ENCODE assay signal across 32 cellular contexts in genomic region chr20:33110147-33110825, GRCh38. TPM values are rescaled to one million over a fixed set of nuclear protein-coding genes. Genes with fewer than 3 reads are reported as not detected.
"Had no signal": no experiment of that assay in that cellular context is flagged by ENCODE, and none has a peak within 500 bp of the region (broad histone marks: within the 10 kb centered on the region; RNA-seq: fewer than 3 reads in every experiment).

No MANE protein-coding gene starts in this region.

- H3K27me3 Mint-ChIP-seq: naive thymus-derived CD4-positive, alpha-beta T cell; progenitor cell of endocrine pancreas; stimulated activated naive B cell treated with anti-CD40 and anti-IgM and Interleukin-4, amounts not matched to agents 10 μg/mL and 1 μg/mL and 100 μg/mL, for 72 hours had no signal

- H3K9me3 ChIP-seq: left ventricle myocardium inferior, mucosa of descending colon, ovary, right atrium auricular region, right lobe of liver, stomach, suprapubic skin, thoracic aorta, tibial artery, upper lobe of right lung, uterus had no signal

- DNase-seq: islet precursor cell; left ventricle myocardium inferior; mesendoderm; midbrain; mucosa of descending colon; naive thymus-derived CD4-positive, alpha-beta T cell; ovary; right lobe of liver; stimulated activated CD4-positive, alpha-beta T cell treated with anti-CD3 and anti-CD28 coated beads, Interleukin-12 subunit alpha, Interleukin-12 subunit beta, amount 100 ng/mL, for 4 hours; stimulated activated CD4-positive, alpha-beta T cell treated with anti-CD3 and anti-CD28 coated beads, Interleukin-15, amount 100 ng/mL, for 24 hours; stimulated activated CD4-positive, alpha-beta T cell treated with anti-CD3 and anti-CD28 coated beads, Interleukin-2, amount 100 ng/mL, for 24 hours; stimulated activated CD4-positive, alpha-beta T cell treated with anti-CD3 and anti-CD28 coated beads, Interleukin-4, amount 100 ng/mL, for 1 hour; stimulated activated naive B cell treated with anti-CD40 and anti-IgM and Interleukin-4, amounts not matched to agents 10 μg/mL and 1 μg/mL and 100 μg/mL, for 72 hours; stimulated activated naive CD8-positive, alpha-beta T cell treated with anti-CD3 and anti-CD28 coated beads, Interleukin-15, Interleukin-2, amounts not matched to agents 100 U/mL and 50 U/mL, for 24 hours; stomach; tibial artery; trophoblast cell; upper lobe of right lung; uterus had no signal

- H3K9me3 Mint-ChIP-seq: natural killer cell treated with Interleukin-12 subunit alpha and Interleukin-12 subunit beta and Interleukin-15 and Interleukin-18, amount 100 ng/mL, for 72 hours; stimulated activated naive B cell treated with anti-CD40 and anti-IgM and Interleukin-4, amounts not matched to agents 10 μg/mL and 1 μg/mL and 100 μg/mL, for 72 hours had no signal

- H3K27ac ChIP-seq: left ventricle myocardium inferior, ovary, right atrium auricular region, right lobe of liver, skin epidermis, stomach, suprapubic skin, thoracic aorta, tibial artery, upper lobe of right lung, uterus had no signal

- H3K4me1 Mint-ChIP-seq: naive thymus-derived CD4-positive, alpha-beta T cell; stimulated activated naive B cell treated with anti-CD40 and anti-IgM and Interleukin-4, amounts not matched to agents 10 μg/mL and 1 μg/mL and 100 μg/mL, for 72 hours had no signal

- H3K4me1 ChIP-seq: left ventricle myocardium inferior, right atrium auricular region, suprapubic skin, tibial artery, upper lobe of right lung, uterus had no signal

- H3K4me3 ChIP-seq: left ventricle myocardium inferior, lung, mucosa of descending colon, ovary, right atrium auricular region, right lobe of liver, skin epidermis, stomach, suprapubic skin, thoracic aorta, tibial artery, upper lobe of right lung, uterus had no signal

- H3K27me3 ChIP-seq: ovary, right atrium auricular region, right lobe of liver, stomach, upper lobe of right lung, uterus had no signal

- H3K36me3 ChIP-seq: left ventricle myocardium inferior, ovary, right atrium auricular region, right lobe of liver, stomach, suprapubic skin, thoracic aorta, tibial artery, upper lobe of right lung, uterus had no signal

- H3K36me3 Mint-ChIP-seq: naive thymus-derived CD4-positive, alpha-beta T cell; natural killer cell treated with Interleukin-12 subunit alpha and Interleukin-12 subunit beta and Interleukin-15 and Interleukin-18, amount 100 ng/mL, for 72 hours; stimulated activated naive B cell treated with anti-CD40 and anti-IgM and Interleukin-4, amounts not matched to agents 10 μg/mL and 1 μg/mL and 100 μg/mL, for 72 hours had no signal

- H3K27ac Mint-ChIP-seq: naive thymus-derived CD4-positive, alpha-beta T cell; natural killer cell treated with Interleukin-12 subunit alpha and Interleukin-12 subunit beta and Interleukin-15 and Interleukin-18, amount 100 ng/mL, for 72 hours; progenitor cell of endocrine pancreas; stimulated activated naive B cell treated with anti-CD40 and anti-IgM and Interleukin-4, amounts not matched to agents 10 μg/mL and 1 μg/mL and 100 μg/mL, for 72 hours had no signal

- H3K4me3 Mint-ChIP-seq: naive thymus-derived CD4-positive, alpha-beta T cell; natural killer cell treated with Interleukin-12 subunit alpha and Interleukin-12 subunit beta and Interleukin-15 and Interleukin-18, amount 100 ng/mL, for 72 hours; stimulated activated naive B cell treated with anti-CD40 and anti-IgM and Interleukin-4, amounts not matched to agents 10 μg/mL and 1 μg/mL and 100 μg/mL, for 72 hours had no signal

RNA-seq across cellular contexts. Expression of gene BPIFB4, which starts 30.8 kb away (rescaled TPM):
- total RNA-seq: kidney epithelial cell; left ventricle myocardium inferior; lower leg skin; lung; mucosa of descending colon; myocyte; naive thymus-derived CD4-positive, alpha-beta T cell; natural killer cell treated with Interleukin-12 subunit alpha and Interleukin-12 subunit beta and Interleukin-15 and Interleukin-18, amount 100 ng/mL, for 72 hours; omental fat pad; ovary; progenitor cell of endocrine pancreas; pulmonary artery endothelial cell; renal cortical epithelial cell; right atrium auricular region; right lobe of liver; stomach; suprapubic skin; thoracic aorta; upper lobe of right lung; uterus had no signal

RNA-seq across cellular contexts. Expression of gene BPIFB3, which starts 56.6 kb away (rescaled TPM):
- total RNA-seq: kidney epithelial cell; left ventricle myocardium inferior; lower leg skin; lung; mucosa of descending colon; myocyte; naive thymus-derived CD4-positive, alpha-beta T cell; natural killer cell treated with Interleukin-12 subunit alpha and Interleukin-12 subunit beta and Interleukin-15 and Interleukin-18, amount 100 ng/mL, for 72 hours; omental fat pad; progenitor cell of endocrine pancreas; pulmonary artery endothelial cell; renal cortical epithelial cell; right atrium auricular region; right lobe of liver; stomach; suprapubic skin; thoracic aorta; upper lobe of right lung; uterus had no signal

RNA-seq across cellular contexts. Expression of gene BPIFA2, which starts 57.7 kb away (rescaled TPM):
- total RNA-seq: kidney epithelial cell; left ventricle myocardium inferior; lower leg skin; mucosa of descending colon; myocyte; naive thymus-derived CD4-positive, alpha-beta T cell; natural killer cell treated with Interleukin-12 subunit alpha and Interleukin-12 subunit beta and Interleukin-15 and Interleukin-18, amount 100 ng/mL, for 72 hours; omental fat pad; ovary; progenitor cell of endocrine pancreas; pulmonary artery endothelial cell; renal cortical epithelial cell; right atrium auricular region; right lobe of liver; stomach; suprapubic skin; thoracic aorta; upper lobe of right lung; uterus had no signal
